29 cellular contexts compared by ENCODE assay signal in the genomic region with DNA sequence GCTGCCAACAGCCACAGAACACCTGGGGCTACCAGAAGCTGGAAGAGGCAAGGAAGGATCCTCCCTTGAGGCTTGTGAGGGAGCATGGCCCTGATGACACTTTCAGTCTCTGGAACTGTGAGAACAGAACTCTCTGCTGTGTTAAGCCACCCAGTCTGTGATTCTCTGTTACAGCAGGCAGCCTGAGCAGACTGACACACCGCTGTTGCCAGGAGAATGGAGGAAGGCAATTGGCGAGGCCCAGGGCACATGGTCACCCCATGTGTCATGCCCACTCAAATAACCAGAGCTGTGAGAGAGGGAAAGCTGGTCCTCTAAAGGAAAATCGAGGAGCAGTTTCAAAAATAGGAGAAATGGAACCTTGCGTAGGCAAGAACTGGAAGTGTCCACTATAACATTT. TPM values are rescaled to one million over a fixed set of nuclear protein-coding genes. Genes with fewer than 3 reads are reported as not detected.
"Had no signal": no experiment of that assay in that cellular context is flagged by ENCODE, and none has a peak within 500 bp of the region (broad histone marks: within the 10 kb centered on the region; RNA-seq: fewer than 3 reads in every experiment).

No MANE protein-coding gene starts in this region.

- H3K36me3 ChIP-seq: gastrocnemius medialis, left lung, neural progenitor cell, prostate gland, right atrium auricular region, spleen, thoracic aorta, tibial nerve, upper lobe of left lung had no signal

- H3K9ac ChIP-seq: neural progenitor cell, parathyroid adenoma had no signal

- H3K36me3 Mint-ChIP-seq: naive thymus-derived CD4-positive, alpha-beta T cell; neural progenitor cell had no signal

- H3K27me3 ChIP-seq: dorsolateral prefrontal cortex, gastrocnemius medialis, left lung, neural progenitor cell, right atrium auricular region, tibial nerve, upper lobe of left lung had no signal

- H3K4me3 ChIP-seq: dorsolateral prefrontal cortex, gastrocnemius medialis, left lung, neural progenitor cell, prostate gland, right atrium auricular region, skin epidermis, spleen, thoracic aorta, tibial nerve, upper lobe of left lung had no signal

- H3K9me3 Mint-ChIP-seq: neural progenitor cell; stimulated activated naive CD8-positive, alpha-beta T cell treated with anti-CD3 and anti-CD28 coated beads, Interleukin-15, Interleukin-2, amounts not matched to agents 100 ng/mL and 50 ng/mL, for 24 hours had no signal

- H3K4me1 Mint-ChIP-seq: naive thymus-derived CD4-positive, alpha-beta T cell; nephron; neural progenitor cell; stimulated activated naive B cell treated with anti-CD40 and anti-IgM and Interleukin-4, amounts not matched to agents 10 μg/mL and 1 μg/mL and 100 μg/mL, for 72 hours had no signal

- H2AFZ ChIP-seq: neural progenitor cell, parathyroid adenoma had no signal

- H3K4me2 ChIP-seq: neural progenitor cell had no signal

- H3K4me1 ChIP-seq: gastrocnemius medialis, left lung, neural progenitor cell, parathyroid adenoma, prostate gland, right atrium auricular region, spleen, tibial nerve had no signal

- H3K27ac ChIP-seq: dorsolateral prefrontal cortex, epithelial cell of prostate, gastrocnemius medialis, left lung, neural progenitor cell, parathyroid adenoma, prostate gland, right atrium auricular region, skin epidermis, spleen, thoracic aorta, tibial nerve, upper lobe of left lung had no signal

- H3K27ac Mint-ChIP-seq: naive thymus-derived CD4-positive, alpha-beta T cell; nephron; neural progenitor cell; stimulated activated naive B cell treated with anti-CD40 and anti-IgM and Interleukin-4, amounts not matched to agents 10 μg/mL and 1 μg/mL and 100 μg/mL, for 72 hours; stimulated activated naive CD8-positive, alpha-beta T cell treated with anti-CD3 and anti-CD28 coated beads, Interleukin-15, Interleukin-2, amounts not matched to agents 100 ng/mL and 50 ng/mL, for 24 hours had no signal

- H3K9me3 ChIP-seq: gastrocnemius medialis, left lung, prostate gland, right atrium auricular region, thoracic aorta, tibial nerve, upper lobe of left lung had no signal

- DNase-seq: dorsolateral prefrontal cortex; effector CD4-positive, alpha-beta T cell; foreskin fibroblast; gastrocnemius medialis; head of caudate nucleus; kidney; left cardiac atrium; left lung; mesendoderm; midbrain; naive thymus-derived CD4-positive, alpha-beta T cell; spleen; stimulated activated CD4-positive, alpha-beta T cell treated with anti-CD3 and anti-CD28 coated beads, Interleukin-2, amount 100 ng/mL, for 48 hours; stimulated activated naive B cell treated with anti-CD40 and anti-IgM and Interleukin-4, amounts not matched to agents 10 μg/mL and 1 μg/mL and 100 μg/mL, for 72 hours; upper lobe of left lung had no signal

- H3K79me2 ChIP-seq: parathyroid adenoma had no signal

- H3K4me3 Mint-ChIP-seq: naive thymus-derived CD4-positive, alpha-beta T cell; nephron; neural progenitor cell; stimulated activated naive B cell treated with anti-CD40 and anti-IgM and Interleukin-4, amounts not matched to agents 10 μg/mL and 1 μg/mL and 100 μg/mL, for 72 hours; stimulated activated naive CD8-positive, alpha-beta T cell treated with anti-CD3 and anti-CD28 coated beads, Interleukin-15, Interleukin-2, amounts not matched to agents 100 ng/mL and 50 ng/mL, for 24 hours had no signal

RNA-seq across cellular contexts. Expression of a gene that starts 12.0 kb away (rescaled TPM):
- total RNA-seq: esophagus mucosa, kidney, lower leg skin, mucosa of gallbladder, osteoblast, right atrium auricular region, thoracic aorta, tibial nerve had no signal
- polyA plus RNA-seq: naive thymus-derived CD4-positive, alpha-beta T cell; spleen had no signal
